Comparison of ENCODE assay signal across 8 cellular contexts in the genomic region with DNA sequence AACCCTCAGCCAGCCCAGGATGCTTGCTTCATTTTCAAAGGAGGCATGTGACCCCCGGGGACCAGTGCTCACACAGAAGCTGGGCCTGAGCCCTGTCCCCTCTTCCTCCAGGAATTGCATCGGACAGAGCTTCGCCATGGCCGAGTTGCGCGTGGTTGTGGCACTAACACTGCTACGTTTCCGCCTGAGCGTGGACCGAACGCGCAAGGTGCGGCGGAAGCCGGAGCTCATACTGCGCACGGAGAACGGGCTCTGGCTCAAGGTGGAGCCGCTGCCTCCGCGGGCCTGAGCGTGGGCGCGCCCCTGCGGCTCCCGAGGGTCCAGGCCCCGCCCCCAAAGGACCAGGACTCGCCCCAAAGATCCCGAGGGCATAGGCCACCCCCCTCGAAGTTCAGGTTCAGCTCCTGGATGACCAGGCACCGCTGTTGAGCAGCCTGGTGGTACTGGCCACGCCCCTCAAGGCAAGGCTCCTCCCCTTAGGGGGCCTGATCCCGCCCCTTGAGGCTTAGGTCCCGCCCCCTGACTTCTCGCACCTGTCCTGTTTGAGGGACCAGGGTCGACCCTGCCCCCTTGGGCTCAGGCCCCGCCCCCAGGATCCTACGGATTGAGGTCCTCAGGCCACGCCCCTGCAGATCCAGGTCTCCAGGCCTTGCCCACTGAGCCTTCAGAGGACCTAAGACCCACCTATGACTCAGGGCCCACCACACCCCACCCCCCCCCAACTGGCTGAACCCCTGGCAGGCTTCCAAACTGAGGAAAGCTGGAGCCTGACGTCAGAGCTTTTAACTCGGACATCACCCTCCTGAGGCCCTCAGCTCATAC. TPM values are rescaled to one million over a fixed set of nuclear protein-coding genes. Genes with fewer than 3 reads are reported as not detected.
DNase-seq lines count a peak whose midpoint lies in the region; ATAC-seq and TF ChIP-seq lines count a peak whose summit lies in the region.

No MANE protein-coding gene starts in this region.

- POLR2A ChIA-PET in RWPE1 (lab: Yijun Ruan, JAX; ENCODE audit: low non-redundant PET), result no interaction called here

- CTCF ChIA-PET in RWPE1 (lab: Yijun Ruan, JAX), result interaction anchor here (0.6 to 1.5 kb wide), 3 partner anchors 132 to 375 kb away, joined by 3 to 5 read pairs (median 5); no protein-coding TSS in a partner anchor

- in situ Hi-C loops in G401 (cut with HindIII; ENCODE audit: low sequenced_read_pairs), result no loop called here

- DNase-seq in G401 (ENCODE audit: low spot score) (peak; percentile 16), RWPE1 (ENCODE audit: low spot score) (peak; percentile 63), left kidney (ENCODE audit: low read depth, low spot score) (peak; percentile 39), NCI-H2107 treated with DMSO at 0.1 percent for 48 hours (lab: John Stamatoyannopoulos, UW; ENCODE audit: unreplicated experiment) (no peak)
- DNase-seq in activated naive CD4-positive, alpha-beta T cell treated with Interleukin-2 at 50 U/mL for 16 hours, result peak; percentile 74
- DNase-seq in stimulated activated CD8-positive, alpha-beta memory T cell treated with anti-CD3 and anti-CD28 coated beads, Interleukin-2, amount 100 ng/mL, for 48 hours (ENCODE audit: low read depth in 2 of 2), result peak; percentile 49 to 63

- no peak overlapping the region for H3K27ac ChIP-seq in RWPE1

- no peak for ATAC-seq in GM21786 (IDR thresholded peaks at IDR 0.05; ENCODE audit: unreplicated experiment)
- ATAC-seq in HG02973 (IDR thresholded peaks at IDR 0.05; ENCODE audit: unreplicated experiment), result no peak

- no peak for TF ChIP-seq CTCF in RWPE1 (conservative IDR thresholded peaks at IDR 0.05; ENCODE audit: low read depth)

RNA-seq across cellular contexts. Expression of gene CYP4F22, which starts 43.1 kb away (rescaled TPM):
- 0.80 and 2.8 TPM in 2 replicates for total RNA-seq in G401 (2014; rRNA removed; shearing (Covaris generic))
